ENCODE assay signal across 18 cellular contexts in the genomic region with DNA sequence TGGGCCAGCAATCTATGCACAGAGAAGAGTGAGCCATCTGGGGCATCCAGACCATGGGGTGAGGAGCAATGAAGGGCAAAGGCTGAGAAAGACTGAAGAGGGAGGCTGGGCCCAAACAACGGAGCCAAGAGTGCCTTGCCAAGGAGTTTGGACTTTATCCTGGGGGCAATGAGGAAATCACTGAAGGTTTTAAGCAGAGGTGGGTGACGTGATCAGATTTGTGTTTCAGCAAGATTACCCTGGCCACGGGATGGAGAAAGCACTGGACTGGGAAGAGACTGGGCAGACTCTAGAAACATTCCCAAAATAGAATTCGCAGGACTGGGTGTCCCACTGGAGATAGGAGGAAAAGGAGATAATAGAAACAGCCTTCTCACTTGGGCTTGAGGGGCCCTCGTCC.
"Had no signal": no experiment of that assay in that cellular context is flagged by ENCODE, and none has a peak within 500 bp of the region (broad histone marks: within the 10 kb centered on the region; RNA-seq: fewer than 3 reads in every experiment).

No MANE protein-coding gene starts in this region.

- H3K27me3 ChIP-seq: ovary, tibial nerve had no signal

- DNase-seq: activated CD4-positive, alpha-beta memory T cell treated with anti-CD3 and anti-CD28 coated beads, Interleukin-2, amount 10 ng/mL, durations not matched to agents 7 days and 5 days; activated CD4-positive, alpha-beta T cell treated with anti-CD3 and anti-CD28 coated beads for 36 hours; activated CD8-positive, alpha-beta memory T cell treated with anti-CD3 and anti-CD28 coated beads, Interleukin-2, amount 10 ng/mL, durations not matched to agents 7 days and 5 days; activated naive CD8-positive, alpha-beta T cell treated with anti-CD3 and anti-CD28 coated beads for 36 hours; amniotic stem cell; foreskin melanocyte; head of caudate nucleus; kidney glomerular epithelial cell; midbrain; stimulated activated CD4-positive, alpha-beta T cell treated with anti-CD3 and anti-CD28 coated beads, Interleukin-12 subunit alpha, Interleukin-12 subunit beta, amount 100 ng/mL, for 4 hours; stimulated activated CD4-positive, alpha-beta T cell treated with anti-CD3 and anti-CD28 coated beads, Interleukin-1b, Interleukin-23, amount 100 ng/mL, for 48 hours; stimulated activated CD8-positive, alpha-beta memory T cell treated with anti-CD3 and anti-CD28 coated beads, Interleukin-4, amount 100 ng/mL, for 48 hours; stimulated activated naive CD4-positive, alpha-beta T cell treated with Interleukin-2 at 50 U/mL for 16 hours; T-cell had no signal

- H3K9me3 ChIP-seq: ovary, tibial nerve had no signal

- H3K4me1 ChIP-seq: tibial nerve had no signal

- H3K4me3 ChIP-seq: ovary, tibial nerve had no signal

- ATAC-seq: activated CD4-positive, alpha-beta T cell treated with anti-CD3 and anti-CD28 coated beads for 36 hours; activated CD8-positive, alpha-beta memory T cell treated with anti-CD3 and anti-CD28 coated beads, Interleukin-2, amount 10 ng/mL, durations not matched to agents 7 days and 5 days; SK-N-SH treated with all-trans-retinoic acid at 6 μM for 48 hours; T-cell; WTC11 had no signal

- H3K36me3 ChIP-seq: ovary, tibial nerve had no signal

- H3K27ac ChIP-seq: ovary, tibial nerve had no signal
